In the genomic region with DNA sequence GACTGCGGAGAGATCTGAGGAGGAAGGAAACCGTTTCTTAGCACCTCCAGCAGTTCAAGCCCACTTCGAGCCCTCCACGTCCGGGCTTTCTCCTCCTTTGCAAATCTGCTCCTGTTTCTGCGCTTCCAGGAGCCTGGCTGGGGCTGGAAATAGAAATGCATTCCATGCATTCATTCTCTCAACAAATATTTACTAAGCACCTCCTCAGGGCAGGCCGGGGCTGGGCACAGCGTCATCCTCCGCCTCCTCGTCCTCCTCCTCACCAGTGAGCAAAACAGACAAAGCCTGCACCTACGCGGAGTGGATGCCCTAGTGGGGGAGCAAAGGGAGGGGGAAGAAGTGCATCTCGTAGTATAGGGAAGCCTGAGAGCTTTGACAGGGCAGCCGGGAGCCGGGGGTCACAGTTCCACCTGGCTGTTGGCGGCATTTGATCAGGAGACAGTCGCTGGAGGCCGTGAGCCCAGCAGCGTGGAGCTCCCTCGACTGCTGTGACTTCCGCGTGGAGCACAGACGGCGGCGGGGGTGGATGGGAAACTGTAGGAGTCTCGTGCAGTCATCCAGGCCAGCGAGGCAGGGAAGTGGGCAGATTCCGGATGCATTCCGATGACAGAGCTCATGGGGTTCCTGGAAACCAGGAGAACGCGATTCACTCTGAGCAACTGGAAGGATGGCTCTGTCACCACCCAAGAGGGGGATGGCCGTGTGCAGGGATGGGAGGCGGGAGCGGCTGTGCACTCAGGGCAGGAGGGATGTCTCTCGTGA, we compare ENCODE assay signal across 1 cellular context.
TF ChIP-seq lines count a peak whose summit lies in the region.

No MANE protein-coding gene starts in this region.

TF ChIP-seq in HEK293, 187 proteins besides CTCF, POLR2A, EP300 and RAD21 (continued from another document):
- TF ChIP-seq, protein P1, sequence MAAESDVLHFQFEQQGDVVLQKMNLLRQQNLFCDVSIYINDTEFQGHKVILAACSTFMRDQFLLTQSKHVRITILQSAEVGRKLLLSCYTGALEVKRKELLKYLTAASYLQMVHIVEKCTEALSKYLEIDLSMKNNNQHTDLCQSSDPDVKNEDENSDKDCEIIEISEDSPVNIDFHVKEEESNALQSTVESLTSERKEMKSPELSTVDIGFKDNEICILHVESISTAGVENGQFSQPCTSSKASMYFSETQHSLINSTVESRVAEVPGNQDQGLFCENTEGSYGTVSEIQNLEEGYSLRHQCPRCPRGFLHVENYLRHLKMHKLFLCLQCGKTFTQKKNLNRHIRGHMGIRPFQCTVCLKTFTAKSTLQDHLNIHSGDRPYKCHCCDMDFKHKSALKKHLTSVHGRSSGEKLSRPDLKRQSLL (tag by site-specific recombination; IDR thresholded peaks at IDR 0.05): no peak
- TF ChIP-seq, protein P2, sequence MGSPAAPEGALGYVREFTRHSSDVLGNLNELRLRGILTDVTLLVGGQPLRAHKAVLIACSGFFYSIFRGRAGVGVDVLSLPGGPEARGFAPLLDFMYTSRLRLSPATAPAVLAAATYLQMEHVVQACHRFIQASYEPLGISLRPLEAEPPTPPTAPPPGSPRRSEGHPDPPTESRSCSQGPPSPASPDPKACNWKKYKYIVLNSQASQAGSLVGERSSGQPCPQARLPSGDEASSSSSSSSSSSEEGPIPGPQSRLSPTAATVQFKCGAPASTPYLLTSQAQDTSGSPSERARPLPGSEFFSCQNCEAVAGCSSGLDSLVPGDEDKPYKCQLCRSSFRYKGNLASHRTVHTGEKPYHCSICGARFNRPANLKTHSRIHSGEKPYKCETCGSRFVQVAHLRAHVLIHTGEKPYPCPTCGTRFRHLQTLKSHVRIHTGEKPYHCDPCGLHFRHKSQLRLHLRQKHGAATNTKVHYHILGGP (tag by site-specific recombination; IDR thresholded peaks at IDR 0.05): no peak
- TF ChIP-seq ZNF654 (tag by site-specific recombination; IDR thresholded peaks at IDR 0.05; ENCODE audit: low read depth): no peak
- TF ChIP-seq ZNF677 (tag by site-specific recombination; IDR thresholded peaks at IDR 0.05): no peak
- TF ChIP-seq ZNF350 (tag by site-specific recombination; IDR thresholded peaks at IDR 0.05): no peak
- peak; percentile 99 for TF ChIP-seq EGR2 (tag by site-specific recombination; IDR thresholded peaks at IDR 0.05; ENCODE audit: low read depth)
- no peak for TF ChIP-seq ZNF660 (tag by site-specific recombination; IDR thresholded peaks at IDR 0.05)
